ENCODE assay signal across 16 cellular contexts in the genomic region with DNA sequence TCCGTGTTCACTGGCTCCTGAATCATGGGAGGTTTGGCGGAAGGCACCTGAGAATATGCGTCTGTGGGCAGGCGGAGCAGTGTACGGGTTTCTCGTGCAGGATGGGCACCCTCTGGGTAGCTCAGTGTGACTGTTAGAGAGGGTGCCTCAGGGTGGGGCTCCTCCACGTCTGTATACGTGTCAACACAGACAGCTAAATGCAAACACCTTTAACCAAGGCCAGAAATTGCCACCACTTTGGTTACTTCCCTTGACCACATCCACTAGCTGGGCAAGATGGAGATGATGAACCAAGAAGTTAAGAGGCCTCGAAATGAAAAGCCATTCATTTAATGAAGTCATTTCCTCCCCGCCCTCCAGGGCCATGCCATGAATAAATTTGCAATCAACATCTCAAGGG.
"Had no signal": no experiment of that assay in that cellular context is flagged by ENCODE, and none has a peak within 500 bp of the region (broad histone marks: within the 10 kb centered on the region; RNA-seq: fewer than 3 reads in every experiment).

No MANE protein-coding gene starts in this region.

- H3K9me3 Mint-ChIP-seq: effector memory CD8-positive, alpha-beta T cell; memory B cell; nephron; stimulated activated naive B cell treated with anti-CD40 and anti-IgM and Interleukin-4, amounts not matched to agents 10 μg/mL and 1 μg/mL and 100 μg/mL, for 72 hours had no signal

- H3K4me3 Mint-ChIP-seq: effector memory CD8-positive, alpha-beta T cell; memory B cell; nephron; stimulated activated naive B cell treated with anti-CD40 and anti-IgM and Interleukin-4, amounts not matched to agents 10 μg/mL and 1 μg/mL and 100 μg/mL, for 72 hours had no signal

- DNase-seq: cortex of kidney; effector memory CD8-positive, alpha-beta T cell; hypothalamus; occipital lobe; ovary; right cardiac atrium; spleen; stimulated activated CD4-positive, alpha-beta T cell treated with anti-CD3 and anti-CD28 coated beads, Interleukin-4, amount 100 ng/mL, for 4 hours; stimulated activated naive B cell treated with anti-CD40 and anti-IgM and Interleukin-4, amounts not matched to agents 10 μg/mL and 1 μg/mL and 100 μg/mL, for 72 hours; stomach; thyroid gland; trophoblast cell had no signal

- H3K27ac Mint-ChIP-seq: effector memory CD8-positive, alpha-beta T cell; memory B cell; stimulated activated naive B cell treated with anti-CD40 and anti-IgM and Interleukin-4, amounts not matched to agents 10 μg/mL and 1 μg/mL and 100 μg/mL, for 72 hours had no signal

- H3K36me3 Mint-ChIP-seq: memory B cell; stimulated activated naive B cell treated with anti-CD40 and anti-IgM and Interleukin-4, amounts not matched to agents 10 μg/mL and 1 μg/mL and 100 μg/mL, for 72 hours had no signal

- H3K4me1 Mint-ChIP-seq: memory B cell; stimulated activated naive B cell treated with anti-CD40 and anti-IgM and Interleukin-4, amounts not matched to agents 10 μg/mL and 1 μg/mL and 100 μg/mL, for 72 hours had no signal

- ATAC-seq: effector memory CD8-positive, alpha-beta T cell; left lobe of liver; psoas muscle; right cardiac atrium; stimulated activated naive B cell treated with anti-CD40 and anti-IgM and Interleukin-4, amounts not matched to agents 10 μg/mL and 1 μg/mL and 100 μg/mL, for 72 hours had no signal
